Comparison of ENCODE assay signal across 8 cellular contexts in the genomic region with DNA sequence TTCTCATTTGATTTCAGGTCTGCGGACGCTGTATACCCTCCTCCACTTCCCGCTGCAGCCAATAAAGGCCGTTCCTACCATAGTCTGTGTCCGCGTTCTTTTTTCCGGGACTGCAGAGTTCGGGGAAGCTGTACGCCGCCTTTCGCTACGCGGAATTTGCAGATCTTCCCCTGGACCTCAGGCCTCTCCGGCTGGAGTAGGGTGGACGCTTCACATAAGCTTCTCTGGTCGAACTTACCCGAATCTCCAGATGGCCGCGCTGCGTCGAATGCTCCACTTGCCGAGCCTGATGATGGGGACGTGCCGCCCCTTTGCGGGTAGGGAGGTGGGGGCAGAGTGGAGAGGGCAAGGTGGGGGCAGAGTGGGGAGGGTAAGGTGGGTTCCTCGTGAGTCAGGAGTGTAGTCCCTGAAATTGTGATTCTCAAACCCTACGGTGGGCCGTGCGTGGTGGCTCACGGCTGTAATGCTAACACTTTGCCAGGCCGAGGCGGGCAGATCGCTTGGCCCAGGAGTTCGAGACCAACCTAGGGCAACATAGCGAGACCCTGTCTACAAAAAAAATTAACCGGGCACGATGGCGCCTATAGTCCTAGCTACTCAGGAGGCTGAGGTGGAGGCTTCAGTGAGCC. TPM values are rescaled to one million over a fixed set of nuclear protein-coding genes. Genes with fewer than 3 reads are reported as not detected.
DNase-seq lines count a peak whose midpoint lies in the region; ATAC-seq and TF ChIP-seq lines count a peak whose summit lies in the region.

No MANE protein-coding gene starts in this region.

- H3K27me3 ChIP-seq in HL-60 (ENCODE audit: insufficient read depth, poor library complexity, severe bottlenecking) (no peaks in the 10 kb centered on the region), WERI-Rb-1 (ENCODE audit: insufficient read depth, low read depth, severe bottlenecking) (no peaks in the 10 kb centered on the region), mammary epithelial cell (ENCODE audit: insufficient read depth, low read length) (no peaks in the 10 kb centered on the region)

- no peak overlapping the region for H2AFZ ChIP-seq in mammary epithelial cell (ENCODE audit: low read depth, low read length)

- BruUV-seq in mammary epithelial cell (replicated peaks; lab: Mats Ljungman, UMichigan), result no TSS peak

- TF ChIP-seq CTCF in HL-60 (IDR thresholded peaks at IDR 0.05; ENCODE audit: insufficient read depth, low read length) (no peak), WERI-Rb-1 (IDR thresholded peaks at IDR 0.05; ENCODE audit: low read depth, low read length) (no peak), mammary epithelial cell (conservative IDR thresholded peaks at IDR 0.05 in 1 of 2, IDR thresholded peaks at IDR 0.05 in 1 of 2; ENCODE audit: extremely low read depth in 1 of 2, insufficient read depth in 1 of 2, low read depth in 1 of 2, low read length in 2 of 2) (no peak)

- peak overlapping the region; percentile 78 for H3K9ac ChIP-seq in mammary epithelial cell (ENCODE audit: insufficient read depth, low read length)

- CTCF ChIA-PET in mammary epithelial cell (lab: Charles Lee; ENCODE audit: low non-redundant PET), result interaction anchor here (0.6 to 1.0 kb wide), 2 partner anchors 15 to 74 kb away, joined by 4 to 7 read pairs; a partner anchor contains a TSS

- DNase-seq in AG08396 (ENCODE audit: low spot score) (peak; percentile 60), HL-60 (ENCODE audit: low read depth in 1 of 2, low spot score in 1 of 2) (peak; percentile 54 to 75), WERI-Rb-1 (peak; percentile 60), mammary epithelial cell (no peak), kidney tubule cell (ENCODE audit: low spot score) (peak; percentile 58), Kasumi-1 (lab: John Stamatoyannopoulos, UW) (no peak)
- DNase-seq in stimulated activated CD4-positive, alpha-beta T cell treated with anti-CD3 and anti-CD28 coated beads, Interleukin-4, amount 100 ng/mL, for 24 hours, result peak; percentile 71

- no peaks in the 10 kb centered on the region for H3K9me3 ChIP-seq in WERI-Rb-1 (ENCODE audit: severe bottlenecking)
- H3K9me3 ChIP-seq in mammary epithelial cell (replicated peaks; ENCODE audit: insufficient read depth, low read length), result no peaks in the 10 kb centered on the region

- H3K4me2 ChIP-seq in mammary epithelial cell (ENCODE audit: insufficient read depth, low read depth, low read length), result peak overlapping the region; percentile 97

- peaks cover 15% of the 10 kb centered on the region for H3K4me1 ChIP-seq in mammary epithelial cell (ENCODE audit: insufficient read depth, low read length)

- in situ Hi-C loops in mammary epithelial cell (cut with MboI; ENCODE audit: low sequenced_read_pairs in 2 of 2), result no loop called here

- H3K27ac ChIP-seq in HL-60 (replicated peaks) (peak overlapping the region; percentile 78), WERI-Rb-1 (peak overlapping the region; percentile 87), mammary epithelial cell (ENCODE audit: insufficient read depth, low read depth, low read length) (peak overlapping the region; percentile 37)

- peaks cover 64% of the 10 kb centered on the region for H3K79me2 ChIP-seq in mammary epithelial cell (ENCODE audit: insufficient read depth, low read length)

- H4K20me1 ChIP-seq in mammary epithelial cell (ENCODE audit: insufficient read depth, low read length), result no peaks in the 10 kb centered on the region

- H3K4me3 ChIP-seq in HL-60 (replicated peaks; ENCODE audit: insufficient read depth, low read length), result peak overlapping the region; percentile 72
- peak overlapping the region; percentile 96 for H3K4me3 ChIP-seq in WERI-Rb-1 (ENCODE audit: low read depth, low read length)
- peak overlapping the region; percentile 58 to 96 (median 83) for H3K4me3 ChIP-seq in mammary epithelial cell (replicated peaks in 1 of 3; ENCODE audit: insufficient read depth in 1 of 3, low read depth in 2 of 3, low read length in 3 of 3)

- dilution Hi-C loops in mammary epithelial cell (cut with HindIII; ENCODE audit: low sequenced_read_pairs), result no loop called here

- peak; percentile 31 for ATAC-seq in GM19023 (IDR thresholded peaks at IDR 0.05; ENCODE audit: unreplicated experiment)

- WGBS in mammary epithelial cell (ENCODE audit: low coverage, missing lambda C conversion rate), result 1% methylated on average over 12 of the region's 38 CpGs

- intact Hi-C loops in mammary epithelial cell (cut with micrococcal nuclease), result loop anchor here (1.0 to 2.0 kb wide), 3 partner anchors 12 to 73 kb away; a partner anchor contains a TSS

- H3K36me3 ChIP-seq in WERI-Rb-1 (peaks cover 53% of the 10 kb centered on the region), mammary epithelial cell (ENCODE audit: insufficient read depth, low read length) (peaks cover 16% of the 10 kb centered on the region)

RNA-seq across cellular contexts. Expression of a gene that starts 0.6 kb away (rescaled TPM):
- total RNA-seq in mammary epithelial cell, result 10 to 100 TPM in 1 of 2 donors, 1 to 10 TPM in 1; 2.2 to 18.2 TPM
- 2.9 TPM for polyA plus RNA-seq in mammary epithelial cell
- 15.0 TPM for polyA minus RNA-seq in mammary epithelial cell

RNA-seq across cellular contexts. Expression of a gene that starts 0.7 kb away (rescaled TPM):
- 10 to 100 TPM; 18.0 to 68.3 TPM for total RNA-seq in mammary epithelial cell
- 65.7 TPM for polyA plus RNA-seq in mammary epithelial cell
- polyA minus RNA-seq in mammary epithelial cell, result 39.4 TPM

RNA-seq across cellular contexts. Expression of a gene that starts 5.7 kb away (rescaled TPM):
- 10 to 100 TPM in 1 of 2 donors, 1 to 10 TPM in 1; 4.0 to 11.5 TPM for total RNA-seq in mammary epithelial cell
- 11.8 TPM for polyA plus RNA-seq in mammary epithelial cell
- polyA minus RNA-seq in mammary epithelial cell, result 2.1 TPM

RNA-seq across cellular contexts. Expression of a gene that starts 6.3 kb away (rescaled TPM):
- total RNA-seq in mammary epithelial cell, result 1 to 10 TPM; 5.3 to 8.7 TPM
- polyA plus RNA-seq in mammary epithelial cell, result 9.2 TPM
- 21.4 TPM for polyA minus RNA-seq in mammary epithelial cell

RNA-seq across cellular contexts. Expression of a gene that starts 12.6 kb away (rescaled TPM):
- 10 to 100 TPM; 21.2 to 25.8 TPM for total RNA-seq in mammary epithelial cell
- polyA plus RNA-seq in mammary epithelial cell, result 21.0 TPM
- polyA minus RNA-seq in mammary epithelial cell, result 47.3 TPM

Comparison
In these comparisons a context has a peak if more than half of its experiments do, and no peak if none do; other contexts are left out.
1. DNase-seq: peak in AG08396 (single experiment), HL-60 (2 of 2), WERI-Rb-1 (single experiment), kidney tubule cell (single experiment) and stimulated activated CD4-positive, alpha-beta T cell treated with anti-CD3 and anti-CD28 coated beads, Interleukin-4, amount 100 ng/mL, for 24 hours (single experiment); none in mammary epithelial cell (single experiment) and Kasumi-1 (0 of 2).
2. H3K27ac ChIP-seq: peak in every context shown above with its lines; median percentile 87 in WERI-Rb-1; 78 in HL-60; 37 in mammary epithelial cell.
3. Peak in every context shown above with its lines, with median percentiles within 50 percentile points of each other: H3K4me3 ChIP-seq.